ENCODE assay signal across 1 cellular context in genomic region chr19:48396871-48397176, GRCh38.
TF ChIP-seq lines count a peak whose summit lies in the region.

No MANE protein-coding gene starts in this region.

TF ChIP-seq in GM23338, 12 proteins besides CTCF, POLR2A, EP300 and RAD21:
- TF ChIP-seq ZNF462 (CRISPR knock-in tag; IDR thresholded peaks at IDR 0.05) (no peak), JUNB (IDR thresholded peaks at IDR 0.05; ENCODE audit: unreplicated experiment) (no peak), CREB1 (CRISPR knock-in tag; IDR thresholded peaks at IDR 0.05; ENCODE audit: low read depth) (no peak), NANOG (IDR thresholded peaks at IDR 0.05; ENCODE audit: borderline replicate concordance) (no peak), POLR2AphosphoS5 (IDR thresholded peaks at IDR 0.05; ENCODE audit: low read depth) (no peak), ZNF331 (CRISPR knock-in tag; IDR thresholded peaks at IDR 0.05; ENCODE audit: low read depth) (no peak), ETS1 (IDR thresholded peaks at IDR 0.05) (no peak), ZNF114 (CRISPR knock-in tag; IDR thresholded peaks at IDR 0.05) (no peak), EZH2 (IDR thresholded peaks at IDR 0.05; ENCODE audit: low read depth, unreplicated experiment) (no peak), EZH2phosphoT487 (IDR thresholded peaks at IDR 0.05; ENCODE audit: unreplicated experiment) (no peak), STAT1 (IDR thresholded peaks at IDR 0.05; ENCODE audit: unreplicated experiment) (no peak), REST (IDR thresholded peaks at IDR 0.05; ENCODE audit: unreplicated experiment) (no peak)
TF ChIP-seq in GM23338: peak in this region for 0.
